Comparison of ENCODE assay signal across 8 cellular contexts in the genomic region with DNA sequence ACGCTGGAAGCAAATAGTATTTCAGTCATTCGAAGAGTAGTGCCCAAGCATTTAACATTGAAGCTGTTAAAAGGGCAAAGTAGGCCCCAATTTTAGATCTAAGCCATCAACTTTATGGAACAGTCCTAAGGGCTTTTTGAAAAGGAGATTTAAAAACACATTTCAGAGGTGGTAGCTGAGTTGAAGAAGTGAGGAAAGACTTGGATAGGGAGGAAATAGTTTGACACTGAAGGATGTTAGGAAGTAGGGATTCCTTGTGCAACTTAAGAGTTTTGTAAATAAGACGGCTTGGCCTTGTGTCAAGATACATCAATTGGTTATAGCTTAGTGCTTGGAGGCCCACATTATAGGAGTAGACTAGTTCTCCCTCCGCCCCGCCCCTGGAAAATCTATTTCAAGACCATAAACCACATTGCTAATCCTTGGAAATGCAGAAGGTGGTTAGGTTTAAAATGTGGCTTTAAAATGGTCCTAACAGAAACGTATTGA. TPM values are rescaled to one million over a fixed set of nuclear protein-coding genes. Genes with fewer than 3 reads are reported as not detected.
DNase-seq lines count a peak whose midpoint lies in the region; ATAC-seq, FAIRE-seq and TF ChIP-seq lines count a peak whose summit lies in the region.

No MANE protein-coding gene starts in this region.

- H3K4me3 ChIP-seq in BE2C (ENCODE audit: low read depth, low read length) (peak overlapping the region; percentile 62), H7 (ENCODE audit: insufficient read depth, low read depth, low read length) (peak overlapping the region; percentile 54), Peyer's patch (peak overlapping the region in 3 of 4 donors; percentile 89 to 99 (median 95)), duodenal mucosa (ENCODE audit: low read depth in 1 of 2, low read length in 2 of 2) (peak overlapping the region; percentile 61 to 89)

- H3K27me3 ChIP-seq in BE2C = no peaks in the 10 kb centered on the region
- no peaks in the 10 kb centered on the region for H3K27me3 ChIP-seq in H7 (ENCODE audit: control insufficient read depth, insufficient read depth, low read length)
- H3K27me3 ChIP-seq in Peyer's patch = no peaks in the 10 kb centered on the region
- H3K27me3 ChIP-seq in duodenal mucosa (ENCODE audit: control insufficient read depth in 1 of 2, insufficient read depth in 2 of 2, low read length in 2 of 2) = no peaks in the 10 kb centered on the region

- H3K36me3 ChIP-seq in BE2C (peaks cover 38% of the 10 kb centered on the region), H7 (replicated peaks; ENCODE audit: control insufficient read depth, insufficient read depth, low read length) (peaks cover 18% of the 10 kb centered on the region), Peyer's patch (peaks cover 0 to 24% (median 0%) of the 10 kb centered on the region in 3 donors), duodenal mucosa (ENCODE audit: control insufficient read depth in 1 of 2, insufficient read depth in 2 of 2, low read length in 2 of 2) (peaks cover 17 to 22% of the 10 kb centered on the region in 2 donors)

- no peak for TF ChIP-seq CTCF in BE2C (IDR thresholded peaks at IDR 0.05; ENCODE audit: low read depth, low read length)
- no peak for TF ChIP-seq CTCF in Peyer's patch (IDR thresholded peaks at IDR 0.05)

- H3K27ac ChIP-seq in Peyer's patch (peak overlapping the region; percentile 98 to 100 (median 99)), duodenal mucosa (ENCODE audit: low read depth, low read length) (peak overlapping the region; percentile 73)

- no peaks in the 10 kb centered on the region for H3K9me3 Mint-ChIP-seq in naive B cell

- H3K9me3 ChIP-seq in BE2C = no peaks in the 10 kb centered on the region
- no peaks in the 10 kb centered on the region for H3K9me3 ChIP-seq in Peyer's patch
- H3K9me3 ChIP-seq in duodenal mucosa (ENCODE audit: control insufficient read depth in 1 of 2, low read length in 2 of 2) = no peaks in the 10 kb centered on the region

- peak overlapping the region; percentile 53 to 68 for H3K9ac ChIP-seq in duodenal mucosa (ENCODE audit: low read depth in 1 of 2, low read length in 2 of 2)

- peaks cover 0 to 22% of the 10 kb centered on the region in 2 donors for H3K36me3 Mint-ChIP-seq in naive B cell

- peaks cover 26 to 49% (median 36%) of the 10 kb centered on the region in 3 donors for H3K4me1 Mint-ChIP-seq in naive B cell

- H3K27me3 Mint-ChIP-seq in naive B cell = no peaks in the 10 kb centered on the region

- ATAC-seq in naive B cell (ENCODE audit: low read depth in 2 of 2) (no peak), HG02610 (IDR thresholded peaks at IDR 0.05; ENCODE audit: unreplicated experiment) (no peak)

- no peak for TF ChIP-seq POLR2A in Peyer's patch (IDR thresholded peaks at IDR 0.05)

- DNase-seq in BE2C (no peak), H7 (no peak), Peyer's patch (no peak), naive B cell (no peak), epidermal melanocyte (ENCODE audit: insufficient read length, low spot score) (no peak), GM19239 (ENCODE audit: insufficient read length, low spot score) (no peak)

- peak overlapping the region; percentile 70 to 97 (median 94) for H3K27ac Mint-ChIP-seq in naive B cell

- peak overlapping the region; percentile 81 to 100 (median 92) for H3K4me3 Mint-ChIP-seq in naive B cell

- peaks cover 7% of the 10 kb centered on the region; the same call in 1 of the 2 replicates for H3K4me1 ChIP-seq in BE2C
- peaks cover 0 to 27% (median 4%) of the 10 kb centered on the region in 4 donors for H3K4me1 ChIP-seq in Peyer's patch
- H3K4me1 ChIP-seq in duodenal mucosa (ENCODE audit: control insufficient read depth in 1 of 2, insufficient read depth in 2 of 2, low read length in 2 of 2) = peaks cover 15 to 22% of the 10 kb centered on the region in 2 donors

- no peak for FAIRE-seq in GM19239 (lab: Jason Lieb, UNC)

RNA-seq across cellular contexts. Expression of gene TUBA1B, which starts 0.8 kb away (rescaled TPM):
- 1,105 TPM for polyA plus RNA-seq in BE2C (2012; ENCODE audit: insufficient read depth, insufficient read length, low read depth)
- total RNA-seq in H7 (2014; rRNA removed; shearing (Covaris generic)) = 3,556 and 4,028 TPM in 2 replicates
- total RNA-seq in Peyer's patch = 100 to 1,000 TPM; 154 to 578 (median 243) TPM
- 100 to 1,000 TPM; 355 to 614 (median 402) TPM for polyA plus RNA-seq in naive B cell (ENCODE audit: low read depth in 6 of 6)

RNA-seq across cellular contexts. Expression of gene LMBR1L, which starts 21.4 kb away (rescaled TPM):
- polyA plus RNA-seq in BE2C (2012; ENCODE audit: insufficient read depth, insufficient read length, low read depth) = 85.0 TPM
- 63.0 and 75.6 TPM in 2 replicates for total RNA-seq in H7 (2014; rRNA removed; shearing (Covaris generic))
- 10 to 100 TPM; 34.7 to 93.7 (median 84.7) TPM for total RNA-seq in Peyer's patch
- polyA plus RNA-seq in naive B cell (ENCODE audit: low read depth in 6 of 6) = 10 to 100 TPM; 42.4 to 93.6 (median 59.1) TPM

RNA-seq across cellular contexts. Expression of gene DHH, which starts 37.4 kb away (rescaled TPM):
- polyA plus RNA-seq in BE2C (2012; ENCODE audit: insufficient read depth, insufficient read length, low read depth) = 0.23 TPM
- not detected in 2 replicates for total RNA-seq in H7 (2014; rRNA removed; shearing (Covaris generic))
- 1 to 10 TPM in 1 of 4 donors, under 1 TPM in 1, not detected in 2; 0.19 to 2.5 TPM for total RNA-seq in Peyer's patch
- polyA plus RNA-seq in naive B cell (ENCODE audit: low read depth in 6 of 6) = not detected

RNA-seq across cellular contexts. Expression of gene TUBA1A, which starts 56.9 kb away (rescaled TPM):
- polyA plus RNA-seq in BE2C (2012; ENCODE audit: insufficient read depth, insufficient read length, low read depth) = 1,431 TPM
- 268 and 321 TPM in 2 replicates for total RNA-seq in H7 (2014; rRNA removed; shearing (Covaris generic))
- total RNA-seq in Peyer's patch = 10 to 100 TPM; 16.5 to 50.3 (median 37.0) TPM
- 100 to 1,000 TPM; 272 to 383 (median 304) TPM for polyA plus RNA-seq in naive B cell (ENCODE audit: low read depth in 6 of 6)
